In the genomic region with DNA sequence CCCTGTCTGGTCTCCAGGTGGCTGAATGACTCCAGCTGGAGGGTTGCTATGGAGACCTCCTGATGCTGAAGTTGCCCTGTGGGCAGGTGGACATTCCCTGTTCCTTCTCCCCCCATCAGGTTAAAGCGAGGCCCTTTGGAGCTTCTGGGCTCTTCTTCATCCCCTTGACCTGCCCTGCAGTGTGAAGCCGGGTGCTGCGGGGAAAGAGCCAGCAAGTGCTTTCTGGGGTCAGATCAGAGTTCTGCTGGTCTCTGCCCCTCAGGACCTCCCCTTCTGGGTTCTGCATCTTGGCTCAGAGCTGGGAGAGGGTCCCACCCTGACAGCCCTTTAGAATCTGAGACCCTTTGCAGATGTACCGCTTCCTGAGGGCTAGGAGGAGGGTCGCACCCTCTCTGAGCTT, we compare ENCODE assay signal across 21 cellular contexts. TPM values are rescaled to one million over a fixed set of nuclear protein-coding genes. Genes with fewer than 3 reads are reported as not detected.
DNase-seq lines count a peak whose midpoint lies in the region; ATAC-seq and TF ChIP-seq lines count a peak whose summit lies in the region.
"Had no signal": no experiment of that assay in that cellular context is flagged by ENCODE, and none has a peak within 500 bp of the region (broad histone marks: within the 10 kb centered on the region; RNA-seq: fewer than 3 reads in every experiment).

No MANE protein-coding gene starts in this region.

- H3K27ac ChIP-seq in CD4-positive, alpha-beta T cell (ENCODE audit: low read depth, low read length): no peak overlapping the region
- H3K27ac ChIP-seq in esophagus muscularis mucosa (replicated peaks in 1 of 4) (peak overlapping the region; percentile 74 to 84 (median 83)), neural progenitor cell (no peak overlapping the region)

- intact Hi-C loops in CD4-positive, alpha-beta T cell (cut with DNase I, micrococcal nuclease): no loop called here
- intact Hi-C loops in esophagus muscularis mucosa (cut with DNase I): no loop called here

- H3K27me3 ChIP-seq in CD4-positive, alpha-beta T cell (ENCODE audit: control insufficient read depth, insufficient read depth, low read length): no peaks in the 10 kb centered on the region
- H3K27me3 ChIP-seq in esophagus muscularis mucosa (no peaks in the 10 kb centered on the region), neural progenitor cell (no peaks in the 10 kb centered on the region)
- H3K27me3 ChIP-seq: Peyer's patch had no signal

- H3K9ac ChIP-seq in neural progenitor cell: no peak overlapping the region

- H3K4me1 ChIP-seq in esophagus muscularis mucosa (peaks cover 11 to 67% (median 59%) of the 10 kb centered on the region in 4 donors), neural progenitor cell (peaks cover 7% of the 10 kb centered on the region)
- H3K4me1 ChIP-seq: Peyer's patch had no signal

- peak overlapping the region; percentile 52 for H3K27ac Mint-ChIP-seq in CD4-positive, alpha-beta T cell
- H3K27ac Mint-ChIP-seq in neural progenitor cell: peak overlapping the region; percentile 27

- no peaks in the 10 kb centered on the region for H3K27me3 Mint-ChIP-seq in CD4-positive, alpha-beta T cell
- H3K27me3 Mint-ChIP-seq in neural progenitor cell (ENCODE audit: insufficient read depth, low read depth): peaks cover under 1% of the 10 kb centered on the region
- H3K27me3 Mint-ChIP-seq: CD4-positive, CD25-positive, alpha-beta regulatory T cell had no signal

- no peaks in the 10 kb centered on the region for H3F3A ChIP-seq in neural progenitor cell (ENCODE audit: low read depth)

- no peaks in the 10 kb centered on the region for H3K9me3 Mint-ChIP-seq in CD4-positive, alpha-beta T cell
- H3K9me3 Mint-ChIP-seq in neural progenitor cell: no peaks in the 10 kb centered on the region
- H3K9me3 Mint-ChIP-seq: CD4-positive, CD25-positive, alpha-beta regulatory T cell had no signal

- H4K20me1 ChIP-seq in neural progenitor cell (ENCODE audit: low read depth): no peaks in the 10 kb centered on the region

- no peak for DNase-seq in CD4-positive, alpha-beta T cell
- DNase-seq in NCI-H146 (lab: John Stamatoyannopoulos, UW): peak; percentile 49
- DNase-seq in esophagus muscularis mucosa (ENCODE audit: extremely low spot score): no peak
- no peak for DNase-seq in neural progenitor cell (ENCODE audit: low spot score)
- DNase-seq in GM20000 (ENCODE audit: low spot score): no peak
- DNase-seq in activated CD4-positive, alpha-beta T cell treated with anti-CD3 and anti-CD28 coated beads, Interleukin-2, amount 50 U/mL, for 1 hour: no peak
- DNase-seq: CD4-positive, CD25-positive, alpha-beta regulatory T cell; COR-L47; DMS79 treated with DMSO at 0.1 percent for 48 hours; GOT3; HCEC 1CT; IMR-90; Karpas-422; MV-4-11; NCI-H1105 treated with DMSO at 0.1 percent for 48 hours; NCI-H187 treated with DMSO at 0.1 percent for 48 hours; NCI-H226; Peyer's patch had no signal

- no peak overlapping the region for H3K4me2 ChIP-seq in neural progenitor cell

- H3K79me2 ChIP-seq in neural progenitor cell (ENCODE audit: low read depth): no peaks in the 10 kb centered on the region

- no peak overlapping the region for H3K4me3 ChIP-seq in esophagus muscularis mucosa
- H3K4me3 ChIP-seq in neural progenitor cell: no peak overlapping the region
- H3K4me3 ChIP-seq: Peyer's patch had no signal

- no peak for TF ChIP-seq EP300 in esophagus muscularis mucosa (IDR thresholded peaks at IDR 0.05)

- H3K36me3 ChIP-seq in esophagus muscularis mucosa: peaks cover 0 to 16% (median 2%) of the 10 kb centered on the region in 4 donors
- no peaks in the 10 kb centered on the region for H3K36me3 ChIP-seq in neural progenitor cell
- H3K36me3 ChIP-seq: Peyer's patch had no signal

- TF ChIP-seq CTCF in CD4-positive, alpha-beta T cell (IDR thresholded peaks at IDR 0.05): no peak
- TF ChIP-seq CTCF in esophagus muscularis mucosa (IDR thresholded peaks at IDR 0.05) (no peak), neural progenitor cell (IDR thresholded peaks at IDR 0.05) (no peak), GM20000 (IDR thresholded peaks at IDR 0.05; ENCODE audit: extremely low read depth, missing control alignments) (no peak)

- no peaks in the 10 kb centered on the region for H3K9me3 ChIP-seq in CD4-positive, alpha-beta T cell (ENCODE audit: control insufficient read depth, low read length)
- H3K9me3 ChIP-seq in esophagus muscularis mucosa (no peaks in the 10 kb centered on the region), neural progenitor cell (ENCODE audit: low read depth) (no peaks in the 10 kb centered on the region)
- H3K9me3 ChIP-seq: Peyer's patch had no signal

- H3K4me3 Mint-ChIP-seq in CD4-positive, alpha-beta T cell: no peak overlapping the region
- H3K4me3 Mint-ChIP-seq in neural progenitor cell: no peak overlapping the region
- H3K4me3 Mint-ChIP-seq: CD4-positive, CD25-positive, alpha-beta regulatory T cell had no signal

- no peak overlapping the region for H2AFZ ChIP-seq in neural progenitor cell (replicated peaks)

- WGBS in esophagus muscularis mucosa: 68% methylated on average over 5 of the region's 5 CpGs

- CTCF ChIA-PET in CD4-positive, alpha-beta T cell (lab: Charles Lee): no interaction called here

- POLR2A ChIA-PET in CD4-positive, alpha-beta T cell (lab: Charles Lee): no interaction called here

- ATAC-seq in CD4-positive, alpha-beta T cell (ENCODE audit: poor library complexity): no peak
- ATAC-seq in GM21619 (IDR thresholded peaks at IDR 0.05; ENCODE audit: unreplicated experiment) (no peak), HG03196 (IDR thresholded peaks at IDR 0.05; ENCODE audit: unreplicated experiment) (no peak)
- ATAC-seq: SK-N-SH treated with all-trans-retinoic acid at 6 μM for 48 hours had no signal

- peaks cover 9% of the 10 kb centered on the region for H3K4me1 Mint-ChIP-seq in CD4-positive, alpha-beta T cell (ENCODE audit: low read depth)
- peaks cover 46% of the 10 kb centered on the region for H3K4me1 Mint-ChIP-seq in neural progenitor cell

- peaks cover 29% of the 10 kb centered on the region for H3K36me3 Mint-ChIP-seq in CD4-positive, alpha-beta T cell (ENCODE audit: low read depth)
- H3K36me3 Mint-ChIP-seq in neural progenitor cell: peaks cover 17% of the 10 kb centered on the region

- TF ChIP-seq POLR2A in esophagus muscularis mucosa (IDR thresholded peaks at IDR 0.05; ENCODE audit: low read depth): no peak

RNA-seq across cellular contexts. Expression of a gene that starts 25.1 kb away (rescaled TPM):
- 1 to 10 TPM; 6.1 to 9.8 TPM for total RNA-seq in CD4-positive, alpha-beta T cell
- total RNA-seq in esophagus muscularis mucosa (10 to 100 TPM; 37.1 to 87.8 (median 54.1) TPM), neural progenitor cell (ENCODE audit: low replicate concordance) (3.3 and 5.3 TPM in 2 replicates)
- total RNA-seq: IMR-90 had no signal

Comparison
In these comparisons a context has a peak if more than half of its experiments do, and no peak if none do; other contexts are left out.
1. H3K27ac ChIP-seq: peak in esophagus muscularis mucosa (4 of 4); none in CD4-positive, alpha-beta T cell (single experiment) and neural progenitor cell (single experiment).